20 cellular contexts compared by ENCODE assay signal in genomic region chr13:71863249-71863648, GRCh38. TPM values are rescaled to one million over a fixed set of nuclear protein-coding genes. Genes with fewer than 3 reads are reported as not detected.
DNase-seq lines count a peak whose midpoint lies in the region; ATAC-seq, FAIRE-seq and TF ChIP-seq lines count a peak whose summit lies in the region.
"Had no signal": no experiment of that assay in that cellular context is flagged by ENCODE, and none has a peak within 500 bp of the region (broad histone marks: within the 10 kb centered on the region; RNA-seq: fewer than 3 reads in every experiment).

No MANE protein-coding gene starts in this region.

- H3K9me3 ChIP-seq in right cardiac atrium (ENCODE audit: control insufficient read depth, low read length) (no peaks in the 10 kb centered on the region), endothelial cell of umbilical vein (replicated peaks; ENCODE audit: control insufficient read depth, insufficient read depth, low read length) (no peaks in the 10 kb centered on the region)

- no peaks in the 10 kb centered on the region for H3K36me3 ChIP-seq in endothelial cell of umbilical vein (ENCODE audit: control insufficient read depth in 2 of 2, extremely low read depth in 1 of 2, insufficient read depth in 2 of 2, low read length in 2 of 2)

- no TSS peak for BruUV-seq in endothelial cell of umbilical vein (replicated peaks; lab: Mats Ljungman, UMichigan)

- POLR2A ChIA-PET in endothelial cell of umbilical vein (lab: Charles Lee), result no interaction called here
- POLR2A ChIA-PET in T-cell (lab: Charles Lee), result no interaction called here

- H4K20me1 ChIP-seq in endothelial cell of umbilical vein (replicated peaks; ENCODE audit: control insufficient read depth, extremely low read depth, insufficient read depth, low read length), result no peaks in the 10 kb centered on the region

- no peak for TF ChIP-seq POLR2A in endothelial cell of umbilical vein (IDR thresholded peaks at IDR 0.05; ENCODE audit: low read depth, low read length)

- DNase-seq in right cardiac atrium (no peak), left cardiac atrium (no peak), endothelial cell of umbilical vein (ENCODE audit: low read depth, low spot score) (peak; percentile 16), neural crest cell (ENCODE audit: low read depth, low spot score) (no peak), T-cell (no peak), NCI-H2029 (lab: John Stamatoyannopoulos, UW) (no peak), 8988T (no peak)
- no peak for DNase-seq in activated naive CD4-positive, alpha-beta T cell treated with anti-CD3 and anti-CD28 coated beads, Interleukin-2, amount 50 U/mL, for 72 hours (ENCODE audit: low spot score in 2 of 2)
- DNase-seq: activated B cell treated with CpG ODN at 0.5 μM for 24 hours; activated T-cell treated with anti-CD3 and anti-CD28 coated beads, Interleukin-2, amount 50 U/mL, for 48 hours; CD8-positive, alpha-beta T cell; DMS79; foreskin melanocyte; NCI-H1930; NCI-H510A had no signal

- WGBS in right cardiac atrium, result 78% methylated on average over 1 of the region's 1 CpG

- no peaks in the 10 kb centered on the region for H3K79me2 ChIP-seq in endothelial cell of umbilical vein (ENCODE audit: control insufficient read depth, insufficient read depth, low read length)

- ATAC-seq in right cardiac atrium (no peak), left cardiac atrium (no peak), T-cell (replicated peaks in 1 of 4) (no peak)
- no peak for ATAC-seq in activated naive CD4-positive, alpha-beta T cell treated with anti-CD3 and anti-CD28 coated beads, Interleukin-2, amount 50 U/mL, for 72 hours
- ATAC-seq: CD8-positive, alpha-beta T cell; HepG2 had no signal

- intact Hi-C loops in right cardiac atrium (cut with DNase I), result no loop called here
- intact Hi-C loops in left cardiac atrium (cut with DNase I), result no loop called here
- intact Hi-C loops in endothelial cell of umbilical vein (cut with micrococcal nuclease), result loop anchor here (10.0 kb wide), 4 partner anchors 702 to 1238 kb away; no protein-coding TSS in a partner anchor

- no peak for FAIRE-seq in endothelial cell of umbilical vein (lab: Jason Lieb, UNC)
- FAIRE-seq: HepG2 had no signal

- H3K27ac Mint-ChIP-seq in neural crest cell (ENCODE audit: unreplicated experiment), result no peak overlapping the region
- no peak overlapping the region for H3K27ac Mint-ChIP-seq in T-cell
- no peak overlapping the region for H3K27ac Mint-ChIP-seq in activated naive CD4-positive, alpha-beta T cell treated with anti-CD3 and anti-CD28 coated beads, Interleukin-2, amount 50 U/mL, for 72 hours
- H3K27ac Mint-ChIP-seq: activated B cell treated with CpG ODN at 0.5 μM for 24 hours; activated naive CD8-positive, alpha-beta T cell; CD8-positive, alpha-beta T cell; stimulated activated naive CD8-positive, alpha-beta T cell treated with anti-CD3 and anti-CD28 coated beads, Interleukin-15, Interleukin-2, amounts not matched to agents 100 ng/mL and 50 ng/mL, for 24 hours had no signal

- no peaks in the 10 kb centered on the region for H3K9me1 ChIP-seq in endothelial cell of umbilical vein (replicated peaks; ENCODE audit: control insufficient read depth, extremely low read depth, insufficient read depth, low read length)

- peak overlapping the region; percentile 70 for H3K4me2 ChIP-seq in endothelial cell of umbilical vein (ENCODE audit: insufficient read depth, low read length)

- no peak overlapping the region for H3K9ac ChIP-seq in endothelial cell of umbilical vein (replicated peaks; ENCODE audit: extremely low read depth, insufficient read depth, low read length)

- no peak for TF ChIP-seq CTCF in endothelial cell of umbilical vein (IDR thresholded peaks at IDR 0.05; ENCODE audit: extremely low read depth in 1 of 2, insufficient read depth in 1 of 2, low read depth in 1 of 2, low read length in 2 of 2)
- no peak for TF ChIP-seq CTCF in neural crest cell (conservative IDR thresholded peaks at IDR 0.05)

- H3K27me3 ChIP-seq in right cardiac atrium (ENCODE audit: control insufficient read depth, insufficient read depth), result no peaks in the 10 kb centered on the region
- no peaks in the 10 kb centered on the region for H3K27me3 ChIP-seq in endothelial cell of umbilical vein (ENCODE audit: control insufficient read depth in 2 of 2, insufficient read depth in 2 of 2, low read length in 2 of 2)

- H3K4me1 Mint-ChIP-seq in neural crest cell (peaks cover 40% of the 10 kb centered on the region), T-cell (peaks cover 24 to 31% (median 28%) of the 10 kb centered on the region in 3 donors)

- H3K27me3 Mint-ChIP-seq in neural crest cell (ENCODE audit: low read depth), result peaks cover 46% of the 10 kb centered on the region
- peaks cover 27 to 40% of the 10 kb centered on the region in 2 donors for H3K27me3 Mint-ChIP-seq in T-cell

- CTCF ChIA-PET in endothelial cell of umbilical vein (lab: Charles Lee) (interaction anchor here (1.3 to 2.1 kb wide), 2 partner anchors 14 to 15 kb away, joined by 3 to 9 read pairs; no protein-coding TSS in a partner anchor), T-cell (lab: Charles Lee) (no interaction called here)

- dilution Hi-C loops in endothelial cell of umbilical vein (cut with MboI; ENCODE audit: extremely low pct_ligation_motif_present, low sequenced_read_pairs), result no loop called here

- H3K4me3 ChIP-seq in right cardiac atrium (ENCODE audit: low read length) (peak overlapping the region; percentile 82), endothelial cell of umbilical vein (replicated peaks in 1 of 3; ENCODE audit: insufficient read depth in 1 of 3, low read depth in 1 of 3, low read length in 3 of 3) (peak overlapping the region in 1 of 3 experiments; percentile 72)

- no peaks in the 10 kb centered on the region for H3K4me1 ChIP-seq in right cardiac atrium (ENCODE audit: control insufficient read depth, insufficient read depth, low read length)
- H3K4me1 ChIP-seq in endothelial cell of umbilical vein (ENCODE audit: control insufficient read depth, extremely low read depth, insufficient read depth, low read length), result peaks cover 11% of the 10 kb centered on the region

- no peaks in the 10 kb centered on the region for H3K36me3 Mint-ChIP-seq in neural crest cell (ENCODE audit: low read depth)
- H3K36me3 Mint-ChIP-seq in T-cell, result no peaks in the 10 kb centered on the region
- peaks cover 11 to 15% of the 10 kb centered on the region in 2 donors for H3K36me3 Mint-ChIP-seq in activated naive CD4-positive, alpha-beta T cell treated with anti-CD3 and anti-CD28 coated beads, Interleukin-2, amount 50 U/mL, for 72 hours
- H3K36me3 Mint-ChIP-seq: activated naive CD8-positive, alpha-beta T cell; CD8-positive, alpha-beta T cell had no signal

- H2AFZ ChIP-seq in endothelial cell of umbilical vein (ENCODE audit: low read depth, low read length), result no peak overlapping the region

- H3K4me3 Mint-ChIP-seq in neural crest cell, result peak overlapping the region; percentile 98
- H3K4me3 Mint-ChIP-seq in T-cell, result peak overlapping the region in 1 of 3 donors; percentile 86

- H3K9me3 Mint-ChIP-seq in neural crest cell (no peaks in the 10 kb centered on the region), T-cell (no peaks in the 10 kb centered on the region)
- H3K9me3 Mint-ChIP-seq in activated naive CD4-positive, alpha-beta T cell treated with anti-CD3 and anti-CD28 coated beads, Interleukin-2, amount 50 U/mL, for 72 hours, result no peaks in the 10 kb centered on the region
- H3K9me3 Mint-ChIP-seq: activated B cell treated with CpG ODN at 0.5 μM for 24 hours; CD8-positive, alpha-beta T cell; stimulated activated naive CD8-positive, alpha-beta T cell treated with anti-CD3 and anti-CD28 coated beads, Interleukin-15, Interleukin-2, amounts not matched to agents 100 ng/mL and 50 ng/mL, for 24 hours had no signal

- H3K27ac ChIP-seq in right cardiac atrium (ENCODE audit: low read length) (no peak overlapping the region), endothelial cell of umbilical vein (ENCODE audit: insufficient read depth, low read depth, low read length) (no peak overlapping the region)

TF ChIP-seq in endothelial cell of umbilical vein, 7 proteins besides CTCF, POLR2A, EP300 and RAD21:
- TF ChIP-seq FOS (IDR thresholded peaks at IDR 0.05; ENCODE audit: borderline replicate concordance, insufficient read depth, low read length) (no peak), EZH2 (IDR thresholded peaks at IDR 0.05; ENCODE audit: borderline replicate concordance, low read depth, low read length, severe bottlenecking) (no peak), JUN (IDR thresholded peaks at IDR 0.05; ENCODE audit: borderline replicate concordance, insufficient read depth, insufficient read length, low read depth) (no peak), MYC (IDR thresholded peaks at IDR 0.05; ENCODE audit: low read depth, low read length) (no peak), POLR2AphosphoS5 (IDR thresholded peaks at IDR 0.05; ENCODE audit: insufficient read depth, low read depth, low read length) (no peak), MAX (IDR thresholded peaks at IDR 0.05; ENCODE audit: insufficient read depth, insufficient read length) (no peak), GATA2 (IDR thresholded peaks at IDR 0.05; ENCODE audit: insufficient read depth, insufficient read length, low read depth, low read length) (no peak)
TF ChIP-seq in endothelial cell of umbilical vein: peak in this region for 0.

RNA-seq across cellular contexts. Expression of gene DACH1, which starts 3.8 kb away (rescaled TPM):
- total RNA-seq in right cardiac atrium, result 1 to 10 TPM; 1.0 to 3.9 (median 1.4) TPM
- 1.3 TPM for polyA plus RNA-seq in right cardiac atrium
- total RNA-seq in left cardiac atrium, result 1 to 10 TPM; 1.7 to 3.1 TPM
- 24.0 and 28.3 TPM in 2 replicates for total RNA-seq in endothelial cell of umbilical vein
- 8.3 and 8.6 TPM in 2 replicates for polyA plus RNA-seq in endothelial cell of umbilical vein
- 5.9 and 6.4 TPM in 2 replicates for polyA plus RNA-seq in endothelial cell of umbilical vein (2011; cell fraction: cytosol; rRNA removed)
- 11.7 and 13.7 TPM in 2 replicates for polyA plus RNA-seq in endothelial cell of umbilical vein (2011; cell fraction: nucleus; rRNA removed)
- 3.0 and 3.5 TPM in 2 replicates for polyA plus RNA-seq in endothelial cell of umbilical vein (2012)
- polyA minus RNA-seq in endothelial cell of umbilical vein, result 27.3 and 27.8 TPM in 2 replicates
- polyA minus RNA-seq in endothelial cell of umbilical vein (2011; cell fraction: cytosol; rRNA and poly(A)+ RNA removed), result not detected
- 48.8 and 64.5 TPM in 2 replicates for polyA minus RNA-seq in endothelial cell of umbilical vein (2011; cell fraction: nucleus; rRNA and poly(A)+ RNA removed)
- total RNA-seq in neural crest cell, result 23.7 and 24.6 TPM in 2 replicates
- total RNA-seq in T-cell, result 1 to 10 TPM in 1 of 5 donors, under 1 TPM in 4; 0.13 to 1.2 (median 0.23) TPM
- total RNA-seq in activated naive CD4-positive, alpha-beta T cell treated with anti-CD3 and anti-CD28 coated beads, Interleukin-2, amount 50 U/mL, for 72 hours, result not detected
- total RNA-seq: activated B cell treated with CpG ODN at 0.5 μM for 24 hours; CD8-positive, alpha-beta T cell; HepG2; M059J; T-helper 2 cell treated with Interferon-gamma antibody and Interleukin-4, amounts not matched to agents 100 ng/mL and 5 ng/mL, for 36 hours had no signal
- polyA plus RNA-seq: HepG2 had no signal
